ENCODE assay signal across 2 cellular contexts in genomic region chr12:93427779-93428564, GRCh38.
TF ChIP-seq lines count a peak whose summit lies in the region.

No MANE protein-coding gene starts in this region.

TF ChIP-seq in SK-N-SH treated with all-trans-retinoic acid at 6 μM for 48 hours, 23 proteins besides CTCF, POLR2A, EP300 and RAD21:
- TF ChIP-seq ARNTL (CRISPR knock-in tag; IDR thresholded peaks at IDR 0.05; ENCODE audit: borderline replicate concordance, low read depth) (no peak), ZNF70 (CRISPR knock-in tag; IDR thresholded peaks at IDR 0.05) (no peak), BACH2 (CRISPR knock-in tag; IDR thresholded peaks at IDR 0.05; ENCODE audit: borderline replicate concordance) (no peak), SNAI2 (CRISPR knock-in tag; IDR thresholded peaks at IDR 0.05) (no peak), TOX (CRISPR knock-in tag; IDR thresholded peaks at IDR 0.05; ENCODE audit: borderline replicate concordance) (no peak), CSRNP3 (CRISPR knock-in tag; IDR thresholded peaks at IDR 0.05) (no peak), POU6F1 (CRISPR knock-in tag; IDR thresholded peaks at IDR 0.05; ENCODE audit: borderline replicate concordance, low read depth) (no peak), ZFP3 (CRISPR knock-in tag; IDR thresholded peaks at IDR 0.05) (no peak), CSDC2 (CRISPR knock-in tag; IDR thresholded peaks at IDR 0.05) (no peak), CREB5 (CRISPR knock-in tag; IDR thresholded peaks at IDR 0.05; ENCODE audit: low read depth) (no peak), ESRRG (CRISPR knock-in tag; IDR thresholded peaks at IDR 0.05) (no peak), ZNF8 (CRISPR knock-in tag; IDR thresholded peaks at IDR 0.05) (no peak)

TF ChIP-seq in SK-N-SH, 30 proteins besides CTCF, POLR2A, EP300 and RAD21:
- no peak for TF ChIP-seq NRF1 (IDR thresholded peaks at IDR 0.05; ENCODE audit: low read depth, low read length)
- no peak for TF ChIP-seq USF2 (IDR thresholded peaks at IDR 0.05; ENCODE audit: borderline replicate concordance, low read depth, low read length)
- TF ChIP-seq SIN3A (IDR thresholded peaks at IDR 0.05; ENCODE audit: borderline replicate concordance, low read depth, low read length): no peak
- TF ChIP-seq IRF3 (IDR thresholded peaks at IDR 0.05; ENCODE audit: low read depth, low read length): no peak
- no peak for TF ChIP-seq RCOR1 (IDR thresholded peaks at IDR 0.05; ENCODE audit: low read length)
- no peak for TF ChIP-seq PBX3 (IDR thresholded peaks at IDR 0.05)
- TF ChIP-seq REST (IDR thresholded peaks at IDR 0.05; ENCODE audit: low read depth, low read length): no peak
- TF ChIP-seq SMC3 (IDR thresholded peaks at IDR 0.05; ENCODE audit: low read depth, low read length): no peak
- no peak for TF ChIP-seq CHD2 (IDR thresholded peaks at IDR 0.05; ENCODE audit: low read length, partially characterized antibody)
- TF ChIP-seq FOXJ3 (CRISPR knock-in tag; IDR thresholded peaks at IDR 0.05): no peak
- no peak for TF ChIP-seq RXRA (IDR thresholded peaks at IDR 0.05; ENCODE audit: borderline replicate concordance, low read depth)
- no peak for TF ChIP-seq ELF1 (IDR thresholded peaks at IDR 0.05)
- no peak for TF ChIP-seq ZBTB33 (IDR thresholded peaks at IDR 0.05; ENCODE audit: borderline replicate concordance, low read depth)
- TF ChIP-seq TEAD4 (IDR thresholded peaks at IDR 0.05; ENCODE audit: borderline replicate concordance, insufficient read depth): no peak
- no peak for TF ChIP-seq POLR2AphosphoS5 (IDR thresholded peaks at IDR 0.05; ENCODE audit: low read depth, low read length)
- no peak for TF ChIP-seq FOXM1 (IDR thresholded peaks at IDR 0.05; ENCODE audit: low read depth)
